Comparison of ENCODE assay signal across 8 cellular contexts in the genomic region with DNA sequence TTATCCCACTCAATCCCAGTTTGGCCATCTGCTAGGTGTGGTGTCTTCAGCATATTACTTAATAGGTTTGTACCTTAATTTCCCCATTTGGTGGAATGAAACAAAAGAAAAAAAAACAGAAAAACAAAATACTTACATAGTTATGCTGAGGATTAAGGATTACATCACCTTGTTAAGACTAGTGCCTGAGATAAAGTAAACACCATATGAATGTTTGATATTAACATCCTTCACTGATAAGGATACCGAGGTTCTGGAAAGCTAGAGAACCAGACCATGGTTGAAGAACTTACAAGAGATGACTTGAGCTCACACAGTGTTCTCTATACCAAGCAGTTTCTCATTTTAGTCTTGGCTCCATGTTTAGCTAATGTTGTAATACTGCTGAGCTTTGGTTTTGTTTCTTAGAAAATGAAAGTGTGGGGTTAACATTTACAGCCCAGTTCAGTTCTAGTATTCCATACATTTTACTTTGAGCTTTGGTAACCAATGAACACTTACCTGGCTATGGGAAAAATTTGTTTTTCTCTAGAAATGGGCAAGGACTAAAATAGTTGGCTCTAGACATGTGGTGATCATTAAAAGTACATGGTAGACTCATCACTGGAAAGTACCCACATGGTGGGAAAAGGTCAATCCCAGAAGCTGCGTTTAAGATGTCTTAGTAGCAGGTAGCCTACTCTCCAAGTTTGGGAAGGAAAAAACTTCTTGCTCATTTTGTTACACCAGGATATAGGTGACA. TPM values are rescaled to one million over a fixed set of nuclear protein-coding genes. Genes with fewer than 3 reads are reported as not detected.
DNase-seq lines count a peak whose midpoint lies in the region; ATAC-seq, FAIRE-seq and TF ChIP-seq lines count a peak whose summit lies in the region.

No MANE protein-coding gene starts in this region.

- no peaks in the 10 kb centered on the region for H3K27me3 Mint-ChIP-seq in activated T-cell treated with anti-CD3 and anti-CD28 coated beads, Interleukin-2, amount 50 U/mL, for 24 hours
- H3K27me3 Mint-ChIP-seq in activated T-cell treated with anti-CD3 and anti-CD28 coated beads, Interleukin-2, amount 50 U/mL, for 4 hours (ENCODE audit: low read depth) = peaks cover under 1% of the 10 kb centered on the region

- H3K36me3 Mint-ChIP-seq in activated T-cell treated with anti-CD3 and anti-CD28 coated beads, Interleukin-2, amount 50 U/mL, for 24 hours (ENCODE audit: low read depth) = no peaks in the 10 kb centered on the region
- H3K36me3 Mint-ChIP-seq in activated T-cell treated with anti-CD3 and anti-CD28 coated beads, Interleukin-2, amount 50 U/mL, for 4 hours (ENCODE audit: insufficient read depth) = no peaks in the 10 kb centered on the region

- FAIRE-seq in K562 (lab: Jason Lieb, UNC) = peak; percentile 51

- TF ChIP-seq POLR2A in K562 (conservative IDR thresholded peaks at IDR 0.05) = no peak

- intact Hi-C loops in K562 (cut with micrococcal nuclease) = loop anchor here (10.0 kb wide), 1 partner anchor 154 kb away; no protein-coding TSS in a partner anchor

- no peak for TF ChIP-seq EP300 in K562 (IDR thresholded peaks at IDR 0.05; ENCODE audit: low read length)

- no peaks in the 10 kb centered on the region for H3K9me3 Mint-ChIP-seq in activated T-cell treated with anti-CD3 and anti-CD28 coated beads, Interleukin-2, amount 50 U/mL, for 24 hours
- no peaks in the 10 kb centered on the region for H3K9me3 Mint-ChIP-seq in activated T-cell treated with anti-CD3 and anti-CD28 coated beads, Interleukin-2, amount 50 U/mL, for 4 hours

- H3K27ac ChIP-seq in K562 (ENCODE audit: extremely low read depth, low read depth, low read length) (peak overlapping the region; percentile 69), thoracic aorta (peak overlapping the region; percentile 26 to 41)

- H3K27me3 ChIP-seq in K562 (ENCODE audit: control insufficient read depth in 2 of 2, insufficient read depth in 2 of 2, low read length in 2 of 2) (no peaks in the 10 kb centered on the region), thoracic aorta (replicated peaks; ENCODE audit: insufficient read depth) (no peaks in the 10 kb centered on the region)

- TF ChIP-seq CTCF in K562 (IDR thresholded peaks at IDR 0.05 in 2 of 3, conservative IDR thresholded peaks at IDR 0.05 in 1 of 3; ENCODE audit: insufficient read depth in 2 of 3, low read depth in 1 of 3, low read length in 3 of 3) (no peak), thoracic aorta (IDR thresholded peaks at IDR 0.05) (no peak)

- H3K9me3 ChIP-seq in K562 (replicated peaks; ENCODE audit: control insufficient read depth, insufficient read depth, low read depth, low read length) (no peaks in the 10 kb centered on the region), thoracic aorta (no peaks in the 10 kb centered on the region)

- no peak overlapping the region for H3K4me3 ChIP-seq in K562
- no peak overlapping the region for H3K4me3 ChIP-seq in thoracic aorta

- H3K36me3 ChIP-seq in K562 (ENCODE audit: control insufficient read depth, insufficient read depth, low read length) (no peaks in the 10 kb centered on the region), thoracic aorta (no peaks in the 10 kb centered on the region)

- no peaks in the 10 kb centered on the region for H3K79me2 ChIP-seq in K562 (ENCODE audit: control insufficient read depth, insufficient read depth, low read length)

- no peak for TF ChIP-seq RAD21 in K562 (CRISPR knock-in tag; conservative IDR thresholded peaks at IDR 0.05 in 1 of 2, IDR thresholded peaks at IDR 0.05 in 1 of 2)

- peak overlapping the region; percentile 82 for H2AFZ ChIP-seq in K562 (ENCODE audit: low read depth, low read length)

- peak overlapping the region; percentile 15; the same call in 1 of the 2 replicates for H3K4me2 ChIP-seq in K562 (ENCODE audit: insufficient read depth, low read length)

- peak overlapping the region; percentile 4 for H3K4me3 Mint-ChIP-seq in activated T-cell treated with anti-CD3 and anti-CD28 coated beads, Interleukin-2, amount 50 U/mL, for 24 hours
- no peak overlapping the region for H3K4me3 Mint-ChIP-seq in activated T-cell treated with anti-CD3 and anti-CD28 coated beads, Interleukin-2, amount 50 U/mL, for 4 hours

- H3K4me1 ChIP-seq in K562 (replicated peaks in 1 of 2; ENCODE audit: control insufficient read depth in 2 of 2, insufficient read depth in 2 of 2, low read length in 2 of 2) = peaks cover 1 to 17% of the 10 kb centered on the region in 2 experiments; a peak in 4 of 5 replicates
- peaks cover 17 to 36% of the 10 kb centered on the region in 2 donors for H3K4me1 ChIP-seq in thoracic aorta (ENCODE audit: control insufficient read depth in 1 of 2, low read depth in 2 of 2)

- WGBS in K562 (ENCODE audit: insufficient coverage, low coverage, missing lambda C conversion rate) = 42% methylated on average over 2 of the region's 2 CpGs

- BruUV-seq in K562 (replicated peaks; lab: Mats Ljungman, UMichigan) = no TSS peak

- ATAC-seq in activated T-cell treated with anti-CD3 and anti-CD28 coated beads, Interleukin-2, amount 50 U/mL, for 4 hours = no peak
- ATAC-seq in HG03175 (IDR thresholded peaks at IDR 0.05; ENCODE audit: unreplicated experiment) = peak; percentile 15
- ATAC-seq in K562 = peak; percentile 30
- ATAC-seq in thoracic aorta (ENCODE audit: insufficient number of reproducible peaks, low FRiP score, low read depth) = no peak
- no peak for ATAC-seq in GM21526 (IDR thresholded peaks at IDR 0.05; ENCODE audit: low FRiP score, unreplicated experiment)

- in situ Hi-C loops in K562 (cut with MboI) = no loop called here

- no peak for DNase-seq in activated T-cell treated with anti-CD3 and anti-CD28 coated beads, Interleukin-2, amount 50 U/mL, for 24 hours
- DNase-seq in activated T-cell treated with anti-CD3 and anti-CD28 coated beads, Interleukin-2, amount 50 U/mL, for 4 hours = no peak
- DNase-seq in K562 (ENCODE audit: extremely low read depth in 1 of 4, low spot score in 3 of 4) = no peak
- no peak for DNase-seq in thoracic aorta (ENCODE audit: low spot score)
- no peak for DNase-seq in mesenteric fat pad (ENCODE audit: low spot score)
- no peak for DNase-seq in NCI-H2107 treated with DMSO at 0.1 percent for 48 hours (lab: John Stamatoyannopoulos, UW; ENCODE audit: unreplicated experiment)

- CTCF ChIA-PET in K562 (lab: Yijun Ruan, JAX; ENCODE audit: low intra/inter-chr PET ratio) = no interaction called here

- POLR2A ChIA-PET in K562 (lab: Yijun Ruan, JAX) = interaction anchor here (0.7 to 1.4 kb wide), 3 partner anchors 18 to 95 kb away, joined by 3 to 4 read pairs (median 3); no protein-coding TSS in a partner anchor

- peak overlapping the region; percentile 63 for H3K27ac Mint-ChIP-seq in activated T-cell treated with anti-CD3 and anti-CD28 coated beads, Interleukin-2, amount 50 U/mL, for 24 hours

- no peaks in the 10 kb centered on the region for H4K20me1 ChIP-seq in K562 (replicated peaks; ENCODE audit: control insufficient read depth, insufficient read depth, low read length)

- H3K9ac ChIP-seq in K562 (ENCODE audit: insufficient read depth in 1 of 2, low read depth in 2 of 2, low read length in 2 of 2) = no peak overlapping the region

- peaks cover 19% of the 10 kb centered on the region for H3K4me1 Mint-ChIP-seq in activated T-cell treated with anti-CD3 and anti-CD28 coated beads, Interleukin-2, amount 50 U/mL, for 24 hours (ENCODE audit: low read depth)
- H3K4me1 Mint-ChIP-seq in activated T-cell treated with anti-CD3 and anti-CD28 coated beads, Interleukin-2, amount 50 U/mL, for 4 hours (ENCODE audit: low read depth) = peaks cover 21% of the 10 kb centered on the region

- H3K9me1 ChIP-seq in K562 (ENCODE audit: control insufficient read depth, insufficient read depth, low read length) = no peaks in the 10 kb centered on the region

TF ChIP-seq in K562, 482 proteins besides CTCF, POLR2A, EP300 and RAD21 (continues in another document):
- no peak for TF ChIP-seq NBN (IDR thresholded peaks at IDR 0.05; ENCODE audit: low read depth)
- no peak for TF ChIP-seq NR4A1 (CRISPR knock-in tag; IDR thresholded peaks at IDR 0.05)
- TF ChIP-seq NR4A1 (tag; IDR thresholded peaks at IDR 0.05) = 0 out of 2 replicates have a peak, but pooled peaks have one; percentile 44
- no peak for TF ChIP-seq FOXP1 (CRISPR knock-in tag; IDR thresholded peaks at IDR 0.05)
- TF ChIP-seq, protein P1, sequence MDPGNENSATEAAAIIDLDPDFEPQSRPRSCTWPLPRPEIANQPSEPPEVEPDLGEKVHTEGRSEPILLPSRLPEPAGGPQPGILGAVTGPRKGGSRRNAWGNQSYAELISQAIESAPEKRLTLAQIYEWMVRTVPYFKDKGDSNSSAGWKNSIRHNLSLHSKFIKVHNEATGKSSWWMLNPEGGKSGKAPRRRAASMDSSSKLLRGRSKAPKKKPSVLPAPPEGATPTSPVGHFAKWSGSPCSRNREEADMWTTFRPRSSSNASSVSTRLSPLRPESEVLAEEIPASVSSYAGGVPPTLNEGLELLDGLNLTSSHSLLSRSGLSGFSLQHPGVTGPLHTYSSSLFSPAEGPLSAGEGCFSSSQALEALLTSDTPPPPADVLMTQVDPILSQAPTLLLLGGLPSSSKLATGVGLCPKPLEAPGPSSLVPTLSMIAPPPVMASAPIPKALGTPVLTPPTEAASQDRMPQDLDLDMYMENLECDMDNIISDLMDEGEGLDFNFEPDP (CRISPR knock-in tag; IDR thresholded peaks at IDR 0.05) = no peak

RNA-seq across cellular contexts. Expression of gene GPD2, which starts 5.8 kb away (rescaled TPM):
- 10 to 100 TPM; 20.7 to 21.1 (median 21.0) TPM for total RNA-seq in activated T-cell treated with anti-CD3 and anti-CD28 coated beads, Interleukin-2, amount 50 U/mL, for 4 hours
- total RNA-seq in K562 (2011; cell fraction: chromatin; rRNA removed; ENCODE audit: low replicate concordance) = 14.2 and 23.6 TPM in 2 replicates
- 4.8 and 8.7 TPM in 2 replicates for total RNA-seq in K562 (2011; cell fraction: nucleolus; rRNA removed)
- total RNA-seq in K562 (2011; cell fraction: nucleoplasm; rRNA removed) = 10.3 and 12.5 TPM in 2 replicates
- 19.0 and 21.7 TPM in 2 replicates for total RNA-seq in K562 (2014; rRNA removed)
- 28.3 and 30.7 TPM in 2 replicates for total RNA-seq in K562 (2014; rRNA removed; fragmentation: Illumina TruSeq; extraction: Trizol)
- total RNA-seq in K562 (2015; rRNA removed; fragmentation: Illumina TruSeq; extraction: Trizol) = 32.4 and 34.8 TPM in 2 replicates
- 18.0 and 24.4 TPM in 2 replicates for total RNA-seq in K562 (2021)
- 12.9 and 15.1 TPM in 2 replicates for polyA plus RNA-seq in K562 (2011; rRNA removed)
- polyA plus RNA-seq in K562 (2011; cell fraction: cytosol; rRNA removed) = 5.0 and 9.3 TPM in 2 replicates
- 9.5 and 11.1 TPM in 2 replicates for polyA plus RNA-seq in K562 (2011; cell fraction: nucleus; rRNA removed)
- polyA plus RNA-seq in K562 (2012) = 15.4 and 15.6 TPM in 2 replicates
- 24.9 and 39.2 TPM in 2 replicates for polyA plus RNA-seq in K562 (2014; fragmentation: Illumina TruSeq; extraction: Trizol)
- 1 to 10 TPM; 5.2 to 6.0 TPM for polyA plus RNA-seq in K562 (2014; fragmentation: Nextera tagmentation; extraction: Ambion mirVana)
- polyA plus RNA-seq in K562 (2014; rRNA removed) = 13.2 and 13.8 TPM in 2 replicates
- 68.5 and 72.9 TPM in 2 replicates for polyA minus RNA-seq in K562 (2011; rRNA and poly(A)+ RNA removed)
- 28.3 and 29.2 TPM in 2 replicates for polyA minus RNA-seq in K562 (2011; cell fraction: cytosol; rRNA and poly(A)+ RNA removed)
- 11.4 and 22.7 TPM in 2 replicates for polyA minus RNA-seq in K562 (2011; cell fraction: nucleus; rRNA and poly(A)+ RNA removed)
- total RNA-seq in thoracic aorta = 10 to 100 TPM; 13.7 to 31.7 TPM
- 35.7 TPM for total RNA-seq in mesenteric fat pad

Comparison
In these comparisons a context has a peak if more than half of its experiments do, and no peak if none do; other contexts are left out.
1. ATAC-seq: peak in HG03175 (single experiment) and K562 (single experiment); none in activated T-cell treated with anti-CD3 and anti-CD28 coated beads, Interleukin-2, amount 50 U/mL, for 4 hours (0 of 2), thoracic aorta (single experiment) and GM21526 (single experiment).